Comparison of ENCODE assay signal across 8 cellular contexts in the genomic region with DNA sequence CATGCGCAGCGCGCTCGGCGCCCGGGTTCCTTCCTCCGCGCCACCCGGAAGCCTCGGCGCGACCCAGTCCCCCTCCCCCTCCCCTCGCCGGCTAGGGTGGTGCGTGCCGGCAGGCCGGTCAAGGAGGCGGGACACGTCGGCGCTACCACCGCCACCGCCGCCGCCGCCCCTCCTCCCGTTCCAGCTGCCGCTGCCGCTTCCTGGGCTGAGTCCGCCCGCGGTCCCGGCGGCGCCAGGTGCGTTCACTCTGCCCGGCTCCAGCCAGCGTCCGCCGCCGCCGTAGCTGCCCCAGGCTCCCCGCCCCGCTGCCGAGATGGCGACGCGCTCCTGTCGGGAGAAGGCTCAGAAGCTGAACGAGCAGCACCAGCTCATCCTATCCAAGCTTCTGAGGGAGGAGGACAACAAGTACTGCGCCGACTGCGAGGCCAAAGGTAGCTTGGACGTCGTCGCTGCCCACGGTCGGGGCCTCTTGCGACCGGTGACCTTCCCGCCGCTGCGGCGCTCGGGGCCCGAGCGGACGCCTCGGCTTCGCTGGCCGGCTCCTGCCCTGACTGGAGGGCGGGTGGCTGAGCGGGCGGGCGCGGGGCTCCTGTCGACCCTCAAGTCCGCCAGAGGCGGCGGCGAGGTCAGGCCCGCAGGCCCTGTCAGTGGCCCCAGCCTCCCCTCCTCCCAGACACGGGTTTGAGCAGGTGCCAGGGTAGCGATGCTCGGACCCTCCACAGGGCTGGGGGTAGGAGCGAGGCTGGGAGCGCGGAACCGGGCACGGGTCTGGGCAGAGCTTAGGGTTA. TPM values are rescaled to one million over a fixed set of nuclear protein-coding genes. Genes with fewer than 3 reads are reported as not detected.
A peak's percentile ranks its signal among the peaks of the same experiment; 100 is the strongest.
DNase-seq lines count a peak whose midpoint lies in the region; ATAC-seq and TF ChIP-seq lines count a peak whose summit lies in the region.

A gene (plus strand): TSS at position 173 of the 788 bp plus-strand sequence. CDS start 141 bp downstream, at position 314.

- peak within 1 kb of the TSS; percentile 78 for H3K4me3 ChIP-seq in Jurkat, Clone E6-1 (ENCODE audit: low read length)
- peak within 1 kb of the TSS; percentile 80 to 94 for H3K4me3 ChIP-seq in muscle layer of duodenum (ENCODE audit: low read depth in 1 of 2, low read length in 2 of 2)

- ATAC-seq in GM21717 (IDR thresholded peaks at IDR 0.05; ENCODE audit: unreplicated experiment) (peak; percentile 91), esophagus mucosa (peak; percentile 98)

- no peaks in the 10 kb centered on the region for H3K36me3 ChIP-seq in muscle layer of duodenum (ENCODE audit: control insufficient read depth in 1 of 2, insufficient read depth in 2 of 2, low read length in 2 of 2)

- peak within 1 kb of the TSS; percentile 76 for H3K27ac ChIP-seq in muscle layer of duodenum (ENCODE audit: low read length)

- peak; percentile 78 for DNase-seq in DMS79 (lab: John Stamatoyannopoulos, UW)
- DNase-seq in Jurkat, Clone E6-1 (ENCODE audit: low read depth, low spot score): peak; percentile 79
- peak; percentile 95 to 97 for DNase-seq in activated T-cell treated with anti-CD3 and anti-CD28 coated beads, Interleukin-2, amount 50 U/mL, for 48 hours
- DNase-seq in stimulated activated CD8-positive, alpha-beta memory T cell treated with anti-CD3 and anti-CD28 coated beads, Interleukin-7, amount 100 ng/mL, for 24 hours (ENCODE audit: low read depth): peak; percentile 89

- H3K27me3 ChIP-seq in muscle layer of duodenum (ENCODE audit: low read depth, low read length): no peaks in the 10 kb centered on the region

- no peaks in the 10 kb centered on the region for H3K9me3 ChIP-seq in muscle layer of duodenum (ENCODE audit: control insufficient read depth in 1 of 2, low read length in 2 of 2)

- H3K4me1 ChIP-seq in muscle layer of duodenum (ENCODE audit: control insufficient read depth in 1 of 2, insufficient read depth in 2 of 2, low read length in 2 of 2): peaks cover 0 to 13% of the 10 kb centered on the region in 2 donors

TF ChIP-seq in PFSK-1, 5 proteins besides CTCF, POLR2A, EP300 and RAD21:
- TF ChIP-seq POLR2AphosphoS5 (IDR thresholded peaks at IDR 0.05; ENCODE audit: low read depth, low read length): peak; percentile 69; the same call in 1 of the 2 replicates
- no peak for TF ChIP-seq TAF1 (IDR thresholded peaks at IDR 0.05; ENCODE audit: borderline replicate concordance, insufficient read depth, low read length)
- 0 out of 2 replicates have a peak, but pooled peaks have one; percentile 42 for TF ChIP-seq SIN3A (IDR thresholded peaks at IDR 0.05; ENCODE audit: borderline replicate concordance, insufficient read depth, low read length)
- TF ChIP-seq, protein P1, sequence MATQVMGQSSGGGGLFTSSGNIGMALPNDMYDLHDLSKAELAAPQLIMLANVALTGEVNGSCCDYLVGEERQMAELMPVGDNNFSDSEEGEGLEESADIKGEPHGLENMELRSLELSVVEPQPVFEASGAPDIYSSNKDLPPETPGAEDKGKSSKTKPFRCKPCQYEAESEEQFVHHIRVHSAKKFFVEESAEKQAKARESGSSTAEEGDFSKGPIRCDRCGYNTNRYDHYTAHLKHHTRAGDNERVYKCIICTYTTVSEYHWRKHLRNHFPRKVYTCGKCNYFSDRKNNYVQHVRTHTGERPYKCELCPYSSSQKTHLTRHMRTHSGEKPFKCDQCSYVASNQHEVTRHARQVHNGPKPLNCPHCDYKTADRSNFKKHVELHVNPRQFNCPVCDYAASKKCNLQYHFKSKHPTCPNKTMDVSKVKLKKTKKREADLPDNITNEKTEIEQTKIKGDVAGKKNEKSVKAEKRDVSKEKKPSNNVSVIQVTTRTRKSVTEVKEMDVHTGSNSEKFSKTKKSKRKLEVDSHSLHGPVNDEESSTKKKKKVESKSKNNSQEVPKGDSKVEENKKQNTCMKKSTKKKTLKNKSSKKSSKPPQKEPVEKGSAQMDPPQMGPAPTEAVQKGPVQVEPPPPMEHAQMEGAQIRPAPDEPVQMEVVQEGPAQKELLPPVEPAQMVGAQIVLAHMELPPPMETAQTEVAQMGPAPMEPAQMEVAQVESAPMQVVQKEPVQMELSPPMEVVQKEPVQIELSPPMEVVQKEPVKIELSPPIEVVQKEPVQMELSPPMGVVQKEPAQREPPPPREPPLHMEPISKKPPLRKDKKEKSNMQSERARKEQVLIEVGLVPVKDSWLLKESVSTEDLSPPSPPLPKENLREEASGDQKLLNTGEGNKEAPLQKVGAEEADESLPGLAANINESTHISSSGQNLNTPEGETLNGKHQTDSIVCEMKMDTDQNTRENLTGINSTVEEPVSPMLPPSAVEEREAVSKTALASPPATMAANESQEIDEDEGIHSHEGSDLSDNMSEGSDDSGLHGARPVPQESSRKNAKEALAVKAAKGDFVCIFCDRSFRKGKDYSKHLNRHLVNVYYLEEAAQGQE (IDR thresholded peaks at IDR 0.05; ENCODE audit: insufficient read depth in 1 of 2, low read depth in 2 of 2, low read length in 2 of 2): no peak
- peak; percentile 87 for TF ChIP-seq FOXP2 (optimal IDR thresholded peaks at IDR 0.05; ENCODE audit: borderline replicate concordance, extremely low read depth, extremely low read length, insufficient read depth)

RNA-seq across cellular contexts. Expression of the gene that starts here (rescaled TPM):
- polyA plus RNA-seq in Jurkat, Clone E6-1 (2012; ENCODE audit: insufficient read depth, insufficient read length): 13.2 TPM
- polyA plus RNA-seq in PFSK-1 (2012; ENCODE audit: insufficient read length, low read depth): 18.8 TPM
- total RNA-seq in esophagus mucosa: 35.3 TPM

Comparison
In these comparisons a context has a peak if more than half of its experiments do, and no peak if none do; other contexts are left out.
1. Peak in every context shown above with its lines: DNase-seq, ATAC-seq, H3K4me3 ChIP-seq and H3K27ac ChIP-seq.